ENCODE assay signal across 8 cellular contexts in the genomic region with DNA sequence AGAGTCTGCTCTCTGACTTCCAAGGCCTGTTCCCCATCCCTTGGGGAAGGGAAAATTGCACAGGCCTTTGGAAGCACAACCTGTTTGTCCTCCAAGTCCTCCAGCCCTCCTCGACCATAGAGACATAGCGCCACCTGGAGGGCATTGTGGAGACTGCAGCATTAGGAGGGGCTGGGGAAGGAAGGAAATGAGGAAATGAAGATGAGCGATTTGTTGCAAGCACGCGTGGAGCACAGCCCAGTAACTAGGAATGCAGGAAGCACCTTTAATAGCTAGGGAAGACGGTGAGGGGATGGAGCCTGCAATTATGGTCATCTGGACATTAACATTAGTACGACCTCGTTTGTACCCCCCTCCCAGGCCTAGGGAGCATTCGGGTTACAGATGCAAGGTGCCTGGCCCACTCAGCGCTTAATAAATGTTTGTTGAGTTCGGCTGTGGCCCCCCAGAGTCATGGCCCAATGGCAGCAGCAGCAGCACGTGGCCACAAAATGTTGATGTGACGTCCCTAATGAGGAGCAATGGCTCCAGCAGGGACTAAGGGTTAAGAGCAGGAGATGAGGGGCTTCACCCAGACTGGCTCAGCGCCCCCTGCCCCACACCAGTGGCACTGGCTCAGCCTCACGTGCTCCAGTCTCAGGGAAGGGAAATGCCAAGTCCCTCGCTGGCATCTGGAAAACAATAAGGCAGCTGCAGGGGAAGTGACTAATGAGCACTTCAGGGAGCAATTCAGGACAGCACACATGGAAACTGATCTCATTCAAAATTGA. TPM values are rescaled to one million over a fixed set of nuclear protein-coding genes. Genes with fewer than 3 reads are reported as not detected.
A peak's percentile ranks its signal among the peaks of the same experiment; 100 is the strongest.
DNase-seq lines count a peak whose midpoint lies in the region; ATAC-seq, FAIRE-seq and TF ChIP-seq lines count a peak whose summit lies in the region.

No MANE protein-coding gene starts in this region.

- ATAC-seq in HG03460 (IDR thresholded peaks at IDR 0.05; ENCODE audit: unreplicated experiment): no peak

- DNase-seq in Caki2 (ENCODE audit: low read depth) (peak; percentile 85), endothelial cell of umbilical vein (ENCODE audit: low read depth, low spot score) (peak; percentile 98)
- DNase-seq in NK-92 treated with Interleukin-12 subunit alpha and Interleukin-12 subunit beta, amount 100 ng/mL, for 24 hours (lab: John Stamatoyannopoulos, UW): peak; percentile 37
- DNase-seq in activated CD8-positive, alpha-beta memory T cell treated with anti-CD3 and anti-CD28 coated beads for 48 hours (ENCODE audit: low read depth in 2 of 3, low spot score in 2 of 3): peak in 2 of 3 experiments; percentile 76 to 86
- DNase-seq in stimulated activated CD8-positive, alpha-beta memory T cell treated with anti-CD3 and anti-CD28 coated beads, Interleukin-2, amount 100 ng/mL, for 48 hours (ENCODE audit: low read depth in 2 of 2): peak; percentile 60 to 64

- FAIRE-seq in endothelial cell of umbilical vein (lab: Jason Lieb, UNC): peak; percentile 97

- intact Hi-C loops in endothelial cell of umbilical vein (cut with micrococcal nuclease): loop anchor here (1.0 to 10.0 kb wide), 14 partner anchors 8 to 729 kb away; a partner anchor contains a TSS

- H3K4me3 ChIP-seq in HUES48 (ENCODE audit: low read depth, low read length): peak overlapping the region; percentile 43
- peak overlapping the region in 1 of 3 experiments; percentile 13 for H3K4me3 ChIP-seq in endothelial cell of umbilical vein (replicated peaks in 1 of 3; ENCODE audit: insufficient read depth in 1 of 3, low read depth in 1 of 3, low read length in 3 of 3)
- peak overlapping the region; percentile 2 for H3K4me3 ChIP-seq in mesodermal cell (ENCODE audit: extremely low read depth, insufficient read depth, low read length, poor library complexity, severe bottlenecking)

- no peaks in the 10 kb centered on the region for H4K20me1 ChIP-seq in endothelial cell of umbilical vein (replicated peaks; ENCODE audit: control insufficient read depth, extremely low read depth, insufficient read depth, low read length)

- H3K36me3 ChIP-seq in HUES48 (ENCODE audit: control insufficient read depth, insufficient read depth, low read length) (peaks cover 6% of the 10 kb centered on the region; the same call in 1 of the 2 replicates), endothelial cell of umbilical vein (ENCODE audit: control insufficient read depth in 2 of 2, extremely low read depth in 1 of 2, insufficient read depth in 2 of 2, low read length in 2 of 2) (peaks cover 0 to 1% of the 10 kb centered on the region in 2 experiments), mesodermal cell (ENCODE audit: control insufficient read depth, insufficient read depth, low read length) (peaks cover 14% of the 10 kb centered on the region)

- H3K4me2 ChIP-seq in endothelial cell of umbilical vein (ENCODE audit: insufficient read depth, low read length): peak overlapping the region; percentile 57

- BruUV-seq in endothelial cell of umbilical vein (replicated peaks; lab: Mats Ljungman, UMichigan): TSS peak; percentile 32

- 4% methylated on average over 13 to 15 of the region's 16 CpGs for whole genome bisulfite sequencing in mesodermal cell (ENCODE audit: insufficient coverage in 2 of 2), 2 experiments

- in situ Hi-C loops in Caki2 (cut with HindIII; ENCODE audit: low pct_unique_long_range_greater_than_20kb, low sequenced_read_pairs): no loop called here

- dilution Hi-C loops in endothelial cell of umbilical vein (cut with MboI; ENCODE audit: extremely low pct_ligation_motif_present, low sequenced_read_pairs): no loop called here

- H3K4me1 ChIP-seq in HUES48 (ENCODE audit: control insufficient read depth, insufficient read depth, low read length) (peaks cover 8% of the 10 kb centered on the region; the same call in 1 of the 2 replicates), endothelial cell of umbilical vein (ENCODE audit: control insufficient read depth, extremely low read depth, insufficient read depth, low read length) (peaks cover 23% of the 10 kb centered on the region), mesodermal cell (ENCODE audit: control insufficient read depth, insufficient read depth, low read length, poor library complexity, severe bottlenecking) (peaks cover 31% of the 10 kb centered on the region)

- H2AFZ ChIP-seq in endothelial cell of umbilical vein (ENCODE audit: low read depth, low read length): peak overlapping the region; percentile 0

- H3K27ac ChIP-seq in HUES48 (ENCODE audit: low read depth, low read length) (peak overlapping the region; percentile 53), endothelial cell of umbilical vein (ENCODE audit: insufficient read depth, low read depth, low read length) (peak overlapping the region; percentile 90), mesodermal cell (ENCODE audit: low read depth, low read length, severe bottlenecking) (peak overlapping the region; percentile 57)

- no peaks in the 10 kb centered on the region for H3K9me1 ChIP-seq in endothelial cell of umbilical vein (replicated peaks; ENCODE audit: control insufficient read depth, extremely low read depth, insufficient read depth, low read length)

- no peaks in the 10 kb centered on the region for H3K9me3 ChIP-seq in HUES48 (ENCODE audit: control insufficient read depth, insufficient read depth, low read length)
- no peaks in the 10 kb centered on the region for H3K9me3 ChIP-seq in endothelial cell of umbilical vein (replicated peaks; ENCODE audit: control insufficient read depth, insufficient read depth, low read length)
- H3K9me3 ChIP-seq in mesodermal cell (ENCODE audit: control insufficient read depth, low read length): no peaks in the 10 kb centered on the region

- peak; percentile 89 to 96 for TF ChIP-seq CTCF in endothelial cell of umbilical vein (IDR thresholded peaks at IDR 0.05; ENCODE audit: extremely low read depth in 1 of 2, insufficient read depth in 1 of 2, low read depth in 1 of 2, low read length in 2 of 2)

- no peaks in the 10 kb centered on the region for H3K79me2 ChIP-seq in endothelial cell of umbilical vein (ENCODE audit: control insufficient read depth, insufficient read depth, low read length)

- POLR2A ChIA-PET in endothelial cell of umbilical vein (lab: Charles Lee): interaction anchor here (1.1 to 1.6 kb wide), 3 partner anchors 8 to 11 kb away, joined by 3 to 4 read pairs (median 4); a partner anchor contains a TSS

- CTCF ChIA-PET in endothelial cell of umbilical vein (lab: Charles Lee): interaction anchor here (0.6 to 6.7 kb wide), 34 partner anchors 10 to 612 kb away, joined by 3 to 81 read pairs (median 4); a partner anchor contains a TSS

- H3K9ac ChIP-seq in HUES48 (ENCODE audit: low read depth, low read length): no peak overlapping the region
- H3K9ac ChIP-seq in endothelial cell of umbilical vein (replicated peaks; ENCODE audit: extremely low read depth, insufficient read depth, low read length): peak overlapping the region; percentile 64

- no peak for TF ChIP-seq POLR2A in endothelial cell of umbilical vein (IDR thresholded peaks at IDR 0.05; ENCODE audit: low read depth, low read length)

- peaks cover 12% of the 10 kb centered on the region for H3K27me3 ChIP-seq in HUES48 (ENCODE audit: control insufficient read depth, insufficient read depth, low read length)
- H3K27me3 ChIP-seq in endothelial cell of umbilical vein (ENCODE audit: control insufficient read depth in 2 of 2, insufficient read depth in 2 of 2, low read length in 2 of 2): no peaks in the 10 kb centered on the region

TF ChIP-seq in endothelial cell of umbilical vein, 7 proteins besides CTCF, POLR2A, EP300 and RAD21 (continues in another document):
- peak; percentile 82 for TF ChIP-seq FOS (IDR thresholded peaks at IDR 0.05; ENCODE audit: borderline replicate concordance, insufficient read depth, low read length)
- TF ChIP-seq MYC (IDR thresholded peaks at IDR 0.05; ENCODE audit: low read depth, low read length): peak; percentile 75
- TF ChIP-seq EZH2 (IDR thresholded peaks at IDR 0.05; ENCODE audit: borderline replicate concordance, low read depth, low read length, severe bottlenecking): no peak

RNA-seq across cellular contexts. Expression of a gene that starts 8.0 kb away (rescaled TPM):
- 13.5 and 20.1 TPM in 2 replicates for total RNA-seq in Caki2 (2014; rRNA removed; shearing (Covaris generic); ENCODE audit: low replicate concordance)
- total RNA-seq in endothelial cell of umbilical vein: 11.9 and 18.3 TPM in 2 replicates
- 3.1 and 3.3 TPM in 2 replicates for polyA plus RNA-seq in endothelial cell of umbilical vein
- polyA plus RNA-seq in endothelial cell of umbilical vein (2011; cell fraction: cytosol; rRNA removed): 5.3 and 6.6 TPM in 2 replicates
- 2.0 and 2.1 TPM in 2 replicates for polyA plus RNA-seq in endothelial cell of umbilical vein (2011; cell fraction: nucleus; rRNA removed)
- polyA plus RNA-seq in endothelial cell of umbilical vein (2012): 5.9 and 7.7 TPM in 2 replicates
- polyA minus RNA-seq in endothelial cell of umbilical vein: 2.4 and 4.4 TPM in 2 replicates
- polyA minus RNA-seq in endothelial cell of umbilical vein (2011; cell fraction: cytosol; rRNA and poly(A)+ RNA removed): not detected
- 1.8 and 2.1 TPM in 2 replicates for polyA minus RNA-seq in endothelial cell of umbilical vein (2011; cell fraction: nucleus; rRNA and poly(A)+ RNA removed)
- 29.7 TPM for polyA plus RNA-seq in mesodermal cell (2013, experiment 1 of 2)
- 30.7 TPM for polyA plus RNA-seq in mesodermal cell (2013, experiment 2 of 2)

RNA-seq across cellular contexts. Expression of a gene that starts 13.9 kb away (rescaled TPM):
- total RNA-seq in Caki2 (2014; rRNA removed; shearing (Covaris generic); ENCODE audit: low replicate concordance): 9.8 and 23.6 TPM in 2 replicates
- total RNA-seq in endothelial cell of umbilical vein: 23.9 and 28.3 TPM in 2 replicates
- polyA plus RNA-seq in endothelial cell of umbilical vein: 29.5 and 31.8 TPM in 2 replicates
- polyA plus RNA-seq in endothelial cell of umbilical vein (2011; cell fraction: cytosol; rRNA removed): 26.0 and 26.1 TPM in 2 replicates
- polyA plus RNA-seq in endothelial cell of umbilical vein (2011; cell fraction: nucleus; rRNA removed): 14.5 TPM in 2 replicates
- 19.8 and 20.7 TPM in 2 replicates for polyA plus RNA-seq in endothelial cell of umbilical vein (2012)
- 33.6 and 36.8 TPM in 2 replicates for polyA minus RNA-seq in endothelial cell of umbilical vein
- 17.4 TPM for polyA minus RNA-seq in endothelial cell of umbilical vein (2011; cell fraction: cytosol; rRNA and poly(A)+ RNA removed)
- polyA minus RNA-seq in endothelial cell of umbilical vein (2011; cell fraction: nucleus; rRNA and poly(A)+ RNA removed): 9.6 and 11.0 TPM in 2 replicates
- polyA plus RNA-seq in mesodermal cell (2013, experiment 1 of 2): 19.9 TPM
- polyA plus RNA-seq in mesodermal cell (2013, experiment 2 of 2): 16.1 TPM

RNA-seq across cellular contexts. Expression of a gene that starts 58.3 kb away (rescaled TPM):
- 2.8 and 3.1 TPM in 2 replicates for total RNA-seq in Caki2 (2014; rRNA removed; shearing (Covaris generic); ENCODE audit: low replicate concordance)
- not detected in 2 replicates for total RNA-seq in endothelial cell of umbilical vein
- polyA plus RNA-seq in endothelial cell of umbilical vein: not detected in 2 replicates
- polyA plus RNA-seq in endothelial cell of umbilical vein (2011; cell fraction: cytosol; rRNA removed): not detected in 2 replicates
- polyA plus RNA-seq in endothelial cell of umbilical vein (2011; cell fraction: nucleus; rRNA removed): not detected in 2 replicates
- not detected in 2 replicates for polyA plus RNA-seq in endothelial cell of umbilical vein (2012)
- polyA minus RNA-seq in endothelial cell of umbilical vein: not detected in 2 replicates
- polyA minus RNA-seq in endothelial cell of umbilical vein (2011; cell fraction: cytosol; rRNA and poly(A)+ RNA removed): not detected
- polyA minus RNA-seq in endothelial cell of umbilical vein (2011; cell fraction: nucleus; rRNA and poly(A)+ RNA removed): not detected in 2 replicates
- 1.4 TPM for polyA plus RNA-seq in mesodermal cell (2013, experiment 1 of 2)
- polyA plus RNA-seq in mesodermal cell (2013, experiment 2 of 2): 0.81 TPM

Comparison
In these comparisons a context has a peak if more than half of its experiments do, and no peak if none do; other contexts are left out.
1. DNase-seq: peak in every context shown above with its lines; median percentile 98 in endothelial cell of umbilical vein; 85 in Caki2; 81 in activated CD8-positive, alpha-beta memory T cell treated with anti-CD3 and anti-CD28 coated beads for 48 hours; 62 in stimulated activated CD8-positive, alpha-beta memory T cell treated with anti-CD3 and anti-CD28 coated beads, Interleukin-2, amount 100 ng/mL, for 48 hours; 37 in NK-92 treated with Interleukin-12 subunit alpha and Interleukin-12 subunit beta, amount 100 ng/mL, for 24 hours.